ENCODE assay signal across 8 cellular contexts in genomic region chr12:57842342-57843294, GRCh38. TPM values are rescaled to one million over a fixed set of nuclear protein-coding genes. Genes with fewer than 3 reads are reported as not detected.
DNase-seq lines count a peak whose midpoint lies in the region; ATAC-seq and TF ChIP-seq lines count a peak whose summit lies in the region.

No MANE protein-coding gene starts in this region.

- H2BK15ac ChIP-seq in mesendoderm (replicated peaks; ENCODE audit: low read depth): no peak overlapping the region

- peaks cover 82% of the 10 kb centered on the region for H3K79me2 ChIP-seq in mesendoderm (ENCODE audit: control insufficient read depth, insufficient read depth, low read length)

- H3K4me1 ChIP-seq in right atrium auricular region (peaks cover 0 to 74% of the 10 kb centered on the region in 2 donors), adrenal gland (replicated peaks in 1 of 2) (peaks cover 67 to 74% of the 10 kb centered on the region in 2 donors), mesendoderm (ENCODE audit: control insufficient read depth, low read depth, low read length) (peaks cover 24% of the 10 kb centered on the region), vagina (peaks cover 75% of the 10 kb centered on the region)

- no peak for TF ChIP-seq POLR2A in adrenal gland (IDR thresholded peaks at IDR 0.05)
- no peak for TF ChIP-seq POLR2A in vagina (IDR thresholded peaks at IDR 0.05)

- H3K56ac ChIP-seq in mesendoderm (ENCODE audit: low read length): peak overlapping the region; percentile 80

- H2BK5ac ChIP-seq in mesendoderm (ENCODE audit: low read length): peak overlapping the region; percentile 61

- peak overlapping the region; percentile 43 for H3K4me2 ChIP-seq in mesendoderm (ENCODE audit: low read length)

- no peak overlapping the region for H4K8ac ChIP-seq in mesendoderm (ENCODE audit: low read depth, low read length)

- intact Hi-C loops in Right ventricle myocardium inferior (cut with DNase I): no loop called here
- intact Hi-C loops in adrenal gland (cut with DNase I): no loop called here
- intact Hi-C loops in vagina (cut with DNase I): no loop called here

- no peak overlapping the region for H2AK5ac ChIP-seq in mesendoderm (ENCODE audit: low read length)

- H3K9ac ChIP-seq in mesendoderm (ENCODE audit: low read length): peak overlapping the region; percentile 66

- H3K4me3 ChIP-seq in right atrium auricular region: peak overlapping the region; percentile 10 to 96
- H3K4me3 ChIP-seq in adrenal gland: peak overlapping the region in 1 of 4 donors; percentile 94
- no peak overlapping the region for H3K4me3 ChIP-seq in mesendoderm (ENCODE audit: low read length)
- H3K4me3 ChIP-seq in vagina: peak overlapping the region; percentile 93 to 96

- no peaks in the 10 kb centered on the region for H3K9me3 ChIP-seq in right atrium auricular region
- H3K9me3 ChIP-seq in adrenal gland (replicated peaks in 1 of 3): no peaks in the 10 kb centered on the region
- H3K9me3 ChIP-seq in vagina: no peaks in the 10 kb centered on the region

- H3K36me3 ChIP-seq in right atrium auricular region: no peaks in the 10 kb centered on the region
- H3K36me3 ChIP-seq in adrenal gland (replicated peaks in 1 of 2): no peaks in the 10 kb centered on the region
- H3K36me3 ChIP-seq in mesendoderm (ENCODE audit: control insufficient read depth, insufficient read depth, low read length): no peaks in the 10 kb centered on the region
- no peaks in the 10 kb centered on the region for H3K36me3 ChIP-seq in vagina

- no peak for ATAC-seq in Right ventricle myocardium inferior
- ATAC-seq in HG03571 (IDR thresholded peaks at IDR 0.05; ENCODE audit: unreplicated experiment): no peak
- no peak for ATAC-seq in GM18519 (IDR thresholded peaks at IDR 0.05; ENCODE audit: low FRiP score, unreplicated experiment)

- peak overlapping the region; percentile 52 for H3K18ac ChIP-seq in mesendoderm (ENCODE audit: low read length)

- H3K27ac ChIP-seq in right atrium auricular region (peak overlapping the region; percentile 99 to 100), adrenal gland (peak overlapping the region in 3 of 5 donors; percentile 30 to 99 (median 37)), mesendoderm (ENCODE audit: low read depth, low read length) (peak overlapping the region; percentile 26), vagina (peak overlapping the region; percentile 99)

- H3K79me1 ChIP-seq in mesendoderm (ENCODE audit: low read length): peaks cover 17% of the 10 kb centered on the region

- DNase-seq in right atrium auricular region (ENCODE audit: low spot score) (no peak), Right ventricle myocardium inferior (ENCODE audit: missing footprints) (no peak), adrenal gland (no peak), mesendoderm (peak; percentile 82), vagina (ENCODE audit: extremely low spot score in 2 of 2) (no peak), NCI-H187 (lab: John Stamatoyannopoulos, UW) (no peak)

- WGBS in adrenal gland, 4 donors: 25 to 35% (median 30%) methylated on average over 14 of the region's 14 CpGs
- no CpG with 5 or more reads among the region's 14 CpGs for WGBS in mesendoderm (ENCODE audit: extremely low coverage, insufficient coverage, low lambda C conversion rate)

- no peak overlapping the region for H3K23ac ChIP-seq in mesendoderm (ENCODE audit: low read length)

- no peak overlapping the region for H3K4ac ChIP-seq in mesendoderm (ENCODE audit: low read depth, low read length)

- no peak overlapping the region for H4K5ac ChIP-seq in mesendoderm (ENCODE audit: low read length)

- TF ChIP-seq CTCF in right atrium auricular region (IDR thresholded peaks at IDR 0.05): no peak
- TF ChIP-seq CTCF in adrenal gland (IDR thresholded peaks at IDR 0.05): no peak
- TF ChIP-seq CTCF in vagina (IDR thresholded peaks at IDR 0.05): no peak

- no peak overlapping the region for H2BK120ac ChIP-seq in mesendoderm (ENCODE audit: low read depth, low read length)

- no peaks in the 10 kb centered on the region for H3K27me3 ChIP-seq in right atrium auricular region
- no peaks in the 10 kb centered on the region for H3K27me3 ChIP-seq in adrenal gland
- no peaks in the 10 kb centered on the region for H3K27me3 ChIP-seq in mesendoderm (ENCODE audit: insufficient read depth, low read length, poor library complexity)
- H3K27me3 ChIP-seq in vagina: no peaks in the 10 kb centered on the region

RNA-seq across cellular contexts. Expression of gene CTDSP2, which starts 3.9 kb away (rescaled TPM):
- total RNA-seq in right atrium auricular region (100 to 1,000 TPM in 1 of 2 donors, 10 to 100 TPM in 1; 67.6 to 105 TPM), Right ventricle myocardium inferior (105 TPM), adrenal gland (100 to 1,000 TPM in 7 of 8 donors, 10 to 100 TPM in 1; 94.7 to 275 (median 252) TPM), vagina (108 TPM)
- polyA plus RNA-seq in adrenal gland: 10 to 100 TPM; 42.9 to 89.6 (median 51.3) TPM
- polyA plus RNA-seq in mesendoderm (2013, experiment 1 of 2): 49.3 TPM
- 49.4 TPM for polyA plus RNA-seq in mesendoderm (2013, experiment 2 of 2)

RNA-seq across cellular contexts. Expression of gene AVIL, which starts 24.1 kb away (rescaled TPM):
- total RNA-seq in right atrium auricular region (1 to 10 TPM; 1.3 to 2.6 TPM), Right ventricle myocardium inferior (2.1 TPM), adrenal gland (1 to 10 TPM; 1.5 to 9.0 (median 3.9) TPM), vagina (5.2 TPM)
- polyA plus RNA-seq in adrenal gland: 10 to 100 TPM in 2 of 3 donors, 1 to 10 TPM in 1; 5.0 to 32.6 (median 27.9) TPM
- polyA plus RNA-seq in mesendoderm (2013, experiment 1 of 2): 0.29 TPM
- polyA plus RNA-seq in mesendoderm (2013, experiment 2 of 2): 0.24 TPM

Comparison
In these comparisons a context has a peak if more than half of its experiments do, and no peak if none do; other contexts are left out.
1. H3K27ac ChIP-seq: peak in every context shown above with its lines; median percentile 100 in right atrium auricular region; 99 in vagina; 37 in adrenal gland; 26 in mesendoderm.